In the genomic region with DNA sequence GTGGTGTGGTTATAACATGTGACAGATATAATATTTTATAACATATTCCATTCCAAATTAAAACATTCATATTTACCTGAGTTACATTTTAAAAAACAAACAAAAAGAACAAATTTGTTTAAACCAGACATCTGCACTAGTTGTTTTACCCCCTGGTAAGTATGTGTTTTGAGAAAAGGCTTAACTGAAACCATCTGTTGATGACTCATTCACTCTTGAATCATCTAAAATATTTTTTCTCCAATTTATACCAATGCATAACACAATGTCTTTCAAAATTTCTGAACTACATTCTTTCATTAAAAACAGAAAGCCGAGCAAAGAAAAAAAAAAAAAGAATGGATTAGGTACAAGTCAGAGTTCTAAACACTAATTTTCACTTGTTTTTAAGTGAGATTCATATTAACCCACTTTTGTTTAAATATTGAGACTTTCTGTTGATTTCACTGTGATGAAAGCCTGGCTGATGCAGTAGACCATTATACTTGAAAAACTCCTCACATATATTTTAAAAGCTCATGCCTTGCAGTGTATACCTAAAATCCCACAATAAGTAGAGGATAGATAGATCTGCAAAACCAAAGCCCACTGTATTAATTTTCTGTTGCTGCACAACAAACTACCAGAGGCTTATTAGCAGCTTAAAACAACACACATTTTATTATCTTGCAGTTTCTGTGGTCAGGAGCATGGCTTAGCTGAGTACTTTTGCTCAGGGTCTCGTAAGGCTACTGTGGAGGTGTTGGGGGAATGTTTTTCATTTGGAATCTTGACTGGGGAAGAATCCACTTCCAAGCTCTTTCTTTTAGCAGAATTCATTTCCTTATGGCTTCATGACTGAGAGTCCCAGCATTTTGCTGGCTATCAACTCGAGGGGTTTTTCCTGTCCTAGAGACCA, we compare ENCODE assay signal across 9 cellular contexts.
A peak's percentile ranks its signal among the peaks of the same experiment; 100 is the strongest.
DNase-seq lines count a peak whose midpoint lies in the region; ATAC-seq and TF ChIP-seq lines count a peak whose summit lies in the region.
"Had no signal": no experiment of that assay in that cellular context is flagged by ENCODE, and none has a peak within 500 bp of the region (broad histone marks: within the 10 kb centered on the region; RNA-seq: fewer than 3 reads in every experiment).

No MANE protein-coding gene starts in this region.

- no peak for ATAC-seq in GM19397 (IDR thresholded peaks at IDR 0.05; ENCODE audit: unreplicated experiment)

- H4K20me1 ChIP-seq in SK-N-SH (ENCODE audit: insufficient read depth): no peaks in the 10 kb centered on the region

- H4K5ac ChIP-seq in mesendoderm (ENCODE audit: low read length): no peak overlapping the region

- H3K9ac ChIP-seq in SK-N-SH (peak overlapping the region; percentile 32; the same call in 1 of the 2 replicates), mesendoderm (ENCODE audit: low read length) (no peak overlapping the region)

- no peak for TF ChIP-seq RAD21 in SK-N-SH (IDR thresholded peaks at IDR 0.05; ENCODE audit: low read length)

- no peaks in the 10 kb centered on the region for H3K79me2 ChIP-seq in SK-N-SH (ENCODE audit: insufficient read depth)
- no peaks in the 10 kb centered on the region for H3K79me2 ChIP-seq in mesendoderm (ENCODE audit: control insufficient read depth, insufficient read depth, low read length)

- in situ Hi-C loops in HAP-1 (cut with MboI; ENCODE audit: low sequenced_read_pairs): no loop called here

- 45% methylated on average over 3 of the region's 3 CpGs for WGBS in SK-N-SH (ENCODE audit: low lambda C conversion rate)
- no CpG with 5 or more reads among the region's 3 CpGs for WGBS in mesendoderm (ENCODE audit: extremely low coverage, insufficient coverage, low lambda C conversion rate)

- H3K4me3 ChIP-seq in SK-N-SH (ENCODE audit: low read depth in 2 of 2, low read length in 1 of 2) (no peak overlapping the region), HAP-1 (no peak overlapping the region), mesendoderm (ENCODE audit: low read length) (no peak overlapping the region)
- H3K4me3 ChIP-seq: ascending aorta had no signal

- H3K9me3 ChIP-seq in SK-N-SH (no peaks in the 10 kb centered on the region), HAP-1 (no peaks in the 10 kb centered on the region)
- H3K9me3 ChIP-seq: ascending aorta had no signal

- TF ChIP-seq EP300 in SK-N-SH (IDR thresholded peaks at IDR 0.05; ENCODE audit: borderline replicate concordance in 1 of 2, low read depth in 1 of 2, low read length in 1 of 2): peak in 1 of 2 experiments; percentile 91; a peak in 2 of 4 replicates

- peak overlapping the region; percentile 75; the same call in 1 of the 2 replicates for H2AFZ ChIP-seq in SK-N-SH (ENCODE audit: low read depth)

- no peak overlapping the region for H3K4ac ChIP-seq in mesendoderm (ENCODE audit: low read depth, low read length)

- no peaks in the 10 kb centered on the region for H3K79me1 ChIP-seq in mesendoderm (ENCODE audit: low read length)

- CTCF ChIA-PET in SK-N-SH (lab: Yijun Ruan, JAX): no interaction called here

- H3K4me2 ChIP-seq in SK-N-SH (peak overlapping the region; percentile 57; the same call in 1 of the 2 replicates), mesendoderm (ENCODE audit: low read length) (no peak overlapping the region)

- H3K27ac ChIP-seq in SK-N-SH (ENCODE audit: low read depth in 2 of 2, low read length in 1 of 2) (peak overlapping the region; percentile 82 to 87), mesendoderm (ENCODE audit: low read depth, low read length) (no peak overlapping the region)

- DNase-seq in GM03348 (ENCODE audit: low spot score): peak; percentile 39
- peak; percentile 3 for DNase-seq in SK-N-SH
- DNase-seq in fibroblast of the conjunctiva (ENCODE audit: low read depth): peak; percentile 83
- DNase-seq in stromal cell of bone marrow (ENCODE audit: low read depth): peak; percentile 81
- no peak for DNase-seq in HAP-1 (ENCODE audit: low spot score in 2 of 2)
- DNase-seq in mesendoderm: no peak
- no peak for DNase-seq in NK-92 (lab: John Stamatoyannopoulos, UW; ENCODE audit: unreplicated experiment)

- H3K4me1 ChIP-seq in SK-N-SH (ENCODE audit: control insufficient read depth in 1 of 2, insufficient read depth in 2 of 2, low read depth in 1 of 2, low read length in 1 of 2): peaks cover 5 to 31% of the 10 kb centered on the region in 2 experiments
- peaks cover 8% of the 10 kb centered on the region for H3K4me1 ChIP-seq in HAP-1
- H3K4me1 ChIP-seq in mesendoderm (ENCODE audit: control insufficient read depth, low read depth, low read length): no peaks in the 10 kb centered on the region

- no peak overlapping the region for H2AK5ac ChIP-seq in mesendoderm (ENCODE audit: low read length)

- H2BK5ac ChIP-seq in mesendoderm (ENCODE audit: low read length): no peak overlapping the region

- H4K8ac ChIP-seq in mesendoderm (ENCODE audit: low read depth, low read length): no peak overlapping the region

- H2BK15ac ChIP-seq in mesendoderm (replicated peaks; ENCODE audit: low read depth): no peak overlapping the region

- no peak overlapping the region for H3K18ac ChIP-seq in mesendoderm (ENCODE audit: low read length)

- no peak overlapping the region for H2BK120ac ChIP-seq in mesendoderm (ENCODE audit: low read depth, low read length)

- H3K56ac ChIP-seq in mesendoderm (ENCODE audit: low read length): no peak overlapping the region

- POLR2A ChIA-PET in SK-N-SH (lab: Yijun Ruan, JAX): no interaction called here

- H3K27me3 ChIP-seq in SK-N-SH (ENCODE audit: insufficient read depth) (no peaks in the 10 kb centered on the region), HAP-1 (ENCODE audit: low read depth) (no peaks in the 10 kb centered on the region), mesendoderm (ENCODE audit: insufficient read depth, low read length, poor library complexity) (no peaks in the 10 kb centered on the region)
- H3K27me3 ChIP-seq: ascending aorta had no signal

- no peaks in the 10 kb centered on the region for H3K9me2 ChIP-seq in SK-N-SH

- H3K36me3 ChIP-seq in SK-N-SH (replicated peaks in 1 of 2; ENCODE audit: control insufficient read depth in 1 of 2, insufficient read depth in 2 of 2, low read length in 1 of 2) (no peaks in the 10 kb centered on the region), HAP-1 (replicated peaks) (no peaks in the 10 kb centered on the region), mesendoderm (ENCODE audit: control insufficient read depth, insufficient read depth, low read length) (no peaks in the 10 kb centered on the region)
- H3K36me3 ChIP-seq: ascending aorta had no signal

- H3F3A ChIP-seq in SK-N-SH (replicated peaks; ENCODE audit: insufficient read depth): peaks cover 44% of the 10 kb centered on the region

- H3K23ac ChIP-seq in mesendoderm (ENCODE audit: low read length): no peak overlapping the region

- no peak for TF ChIP-seq CTCF in SK-N-SH (IDR thresholded peaks at IDR 0.05)

TF ChIP-seq in SK-N-SH, 30 proteins besides CTCF, POLR2A, EP300 and RAD21 (continues in another document):
- TF ChIP-seq MXI1 (IDR thresholded peaks at IDR 0.05; ENCODE audit: low read depth, low read length): no peak
- TF ChIP-seq RCOR1 (IDR thresholded peaks at IDR 0.05; ENCODE audit: low read length): no peak
- TF ChIP-seq, protein P1, sequence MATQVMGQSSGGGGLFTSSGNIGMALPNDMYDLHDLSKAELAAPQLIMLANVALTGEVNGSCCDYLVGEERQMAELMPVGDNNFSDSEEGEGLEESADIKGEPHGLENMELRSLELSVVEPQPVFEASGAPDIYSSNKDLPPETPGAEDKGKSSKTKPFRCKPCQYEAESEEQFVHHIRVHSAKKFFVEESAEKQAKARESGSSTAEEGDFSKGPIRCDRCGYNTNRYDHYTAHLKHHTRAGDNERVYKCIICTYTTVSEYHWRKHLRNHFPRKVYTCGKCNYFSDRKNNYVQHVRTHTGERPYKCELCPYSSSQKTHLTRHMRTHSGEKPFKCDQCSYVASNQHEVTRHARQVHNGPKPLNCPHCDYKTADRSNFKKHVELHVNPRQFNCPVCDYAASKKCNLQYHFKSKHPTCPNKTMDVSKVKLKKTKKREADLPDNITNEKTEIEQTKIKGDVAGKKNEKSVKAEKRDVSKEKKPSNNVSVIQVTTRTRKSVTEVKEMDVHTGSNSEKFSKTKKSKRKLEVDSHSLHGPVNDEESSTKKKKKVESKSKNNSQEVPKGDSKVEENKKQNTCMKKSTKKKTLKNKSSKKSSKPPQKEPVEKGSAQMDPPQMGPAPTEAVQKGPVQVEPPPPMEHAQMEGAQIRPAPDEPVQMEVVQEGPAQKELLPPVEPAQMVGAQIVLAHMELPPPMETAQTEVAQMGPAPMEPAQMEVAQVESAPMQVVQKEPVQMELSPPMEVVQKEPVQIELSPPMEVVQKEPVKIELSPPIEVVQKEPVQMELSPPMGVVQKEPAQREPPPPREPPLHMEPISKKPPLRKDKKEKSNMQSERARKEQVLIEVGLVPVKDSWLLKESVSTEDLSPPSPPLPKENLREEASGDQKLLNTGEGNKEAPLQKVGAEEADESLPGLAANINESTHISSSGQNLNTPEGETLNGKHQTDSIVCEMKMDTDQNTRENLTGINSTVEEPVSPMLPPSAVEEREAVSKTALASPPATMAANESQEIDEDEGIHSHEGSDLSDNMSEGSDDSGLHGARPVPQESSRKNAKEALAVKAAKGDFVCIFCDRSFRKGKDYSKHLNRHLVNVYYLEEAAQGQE (IDR thresholded peaks at IDR 0.05; ENCODE audit: low read depth, low read length): no peak
- TF ChIP-seq, protein P2, sequence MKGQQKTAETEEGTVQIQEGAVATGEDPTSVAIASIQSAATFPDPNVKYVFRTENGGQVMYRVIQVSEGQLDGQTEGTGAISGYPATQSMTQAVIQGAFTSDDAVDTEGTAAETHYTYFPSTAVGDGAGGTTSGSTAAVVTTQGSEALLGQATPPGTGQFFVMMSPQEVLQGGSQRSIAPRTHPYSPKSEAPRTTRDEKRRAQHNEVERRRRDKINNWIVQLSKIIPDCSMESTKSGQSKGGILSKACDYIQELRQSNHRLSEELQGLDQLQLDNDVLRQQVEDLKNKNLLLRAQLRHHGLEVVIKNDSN (IDR thresholded peaks at IDR 0.05; ENCODE audit: borderline replicate concordance, low read depth): no peak
- TF ChIP-seq, protein P3, sequence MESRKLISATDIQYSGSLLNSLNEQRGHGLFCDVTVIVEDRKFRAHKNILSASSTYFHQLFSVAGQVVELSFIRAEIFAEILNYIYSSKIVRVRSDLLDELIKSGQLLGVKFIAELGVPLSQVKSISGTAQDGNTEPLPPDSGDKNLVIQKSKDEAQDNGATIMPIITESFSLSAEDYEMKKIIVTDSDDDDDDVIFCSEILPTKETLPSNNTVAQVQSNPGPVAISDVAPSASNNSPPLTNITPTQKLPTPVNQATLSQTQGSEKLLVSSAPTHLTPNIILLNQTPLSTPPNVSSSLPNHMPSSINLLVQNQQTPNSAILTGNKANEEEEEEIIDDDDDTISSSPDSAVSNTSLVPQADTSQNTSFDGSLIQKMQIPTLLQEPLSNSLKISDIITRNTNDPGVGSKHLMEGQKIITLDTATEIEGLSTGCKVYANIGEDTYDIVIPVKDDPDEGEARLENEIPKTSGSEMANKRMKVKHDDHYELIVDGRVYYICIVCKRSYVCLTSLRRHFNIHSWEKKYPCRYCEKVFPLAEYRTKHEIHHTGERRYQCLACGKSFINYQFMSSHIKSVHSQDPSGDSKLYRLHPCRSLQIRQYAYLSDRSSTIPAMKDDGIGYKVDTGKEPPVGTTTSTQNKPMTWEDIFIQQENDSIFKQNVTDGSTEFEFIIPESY (IDR thresholded peaks at IDR 0.05; ENCODE audit: borderline replicate concordance, low read depth): no peak
- TF ChIP-seq TEAD4 (IDR thresholded peaks at IDR 0.05; ENCODE audit: borderline replicate concordance, insufficient read depth): peak; percentile 68; the same call in 1 of the 2 replicates

Comparison
In these comparisons a context has a peak if more than half of its experiments do, and no peak if none do; other contexts are left out.
1. DNase-seq: peak in GM03348 (single experiment), SK-N-SH (single experiment), fibroblast of the conjunctiva (single experiment) and stromal cell of bone marrow (single experiment); none in HAP-1 (0 of 2), mesendoderm (single experiment) and NK-92 (single experiment).